Comparison of ENCODE assay signal across 1 cellular context in the genomic region with DNA sequence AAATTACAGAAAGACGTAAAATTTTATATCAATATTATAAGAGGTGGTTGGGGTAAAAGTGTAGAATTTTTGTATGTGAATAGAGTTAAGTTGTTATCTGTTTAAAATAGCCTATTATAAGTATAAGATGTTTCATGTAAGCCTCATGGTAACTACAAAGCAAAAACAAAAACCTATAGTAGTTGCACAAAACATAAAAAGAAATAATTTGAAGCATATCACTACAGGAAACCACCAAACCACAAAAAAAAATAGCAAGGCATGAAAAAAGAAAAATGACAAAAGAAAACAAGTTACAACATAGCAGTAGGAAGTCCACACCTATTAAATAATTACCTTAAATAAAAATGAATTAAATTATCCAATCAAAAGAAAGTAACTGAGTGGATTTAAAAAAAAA.
TF ChIP-seq lines count a peak whose summit lies in the region.

No MANE protein-coding gene starts in this region.

TF ChIP-seq in GM12878, 131 proteins besides CTCF, POLR2A, EP300 and RAD21:
- TF ChIP-seq RUNX3 (IDR thresholded peaks at IDR 0.05; ENCODE audit: low read length) (peak; percentile 35; the same call in 1 of the 2 replicates), FOXM1 (IDR thresholded peaks at IDR 0.05; ENCODE audit: low read depth, low read length) (no peak), CREB1 (IDR thresholded peaks at IDR 0.05; ENCODE audit: low read depth) (no peak), NFIC (IDR thresholded peaks at IDR 0.05; ENCODE audit: low read depth, low read length) (no peak), TCF3 (IDR thresholded peaks at IDR 0.05; ENCODE audit: borderline replicate concordance, insufficient read depth, low read depth, low read length) (no peak)
- TF ChIP-seq, protein P1, sequence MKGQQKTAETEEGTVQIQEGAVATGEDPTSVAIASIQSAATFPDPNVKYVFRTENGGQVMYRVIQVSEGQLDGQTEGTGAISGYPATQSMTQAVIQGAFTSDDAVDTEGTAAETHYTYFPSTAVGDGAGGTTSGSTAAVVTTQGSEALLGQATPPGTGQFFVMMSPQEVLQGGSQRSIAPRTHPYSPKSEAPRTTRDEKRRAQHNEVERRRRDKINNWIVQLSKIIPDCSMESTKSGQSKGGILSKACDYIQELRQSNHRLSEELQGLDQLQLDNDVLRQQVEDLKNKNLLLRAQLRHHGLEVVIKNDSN (IDR thresholded peaks at IDR 0.05; ENCODE audit: borderline replicate concordance, extremely low read length, insufficient read depth, low read depth, low read length): no peak
